1 cellular context compared by ENCODE assay signal in the genomic region with DNA sequence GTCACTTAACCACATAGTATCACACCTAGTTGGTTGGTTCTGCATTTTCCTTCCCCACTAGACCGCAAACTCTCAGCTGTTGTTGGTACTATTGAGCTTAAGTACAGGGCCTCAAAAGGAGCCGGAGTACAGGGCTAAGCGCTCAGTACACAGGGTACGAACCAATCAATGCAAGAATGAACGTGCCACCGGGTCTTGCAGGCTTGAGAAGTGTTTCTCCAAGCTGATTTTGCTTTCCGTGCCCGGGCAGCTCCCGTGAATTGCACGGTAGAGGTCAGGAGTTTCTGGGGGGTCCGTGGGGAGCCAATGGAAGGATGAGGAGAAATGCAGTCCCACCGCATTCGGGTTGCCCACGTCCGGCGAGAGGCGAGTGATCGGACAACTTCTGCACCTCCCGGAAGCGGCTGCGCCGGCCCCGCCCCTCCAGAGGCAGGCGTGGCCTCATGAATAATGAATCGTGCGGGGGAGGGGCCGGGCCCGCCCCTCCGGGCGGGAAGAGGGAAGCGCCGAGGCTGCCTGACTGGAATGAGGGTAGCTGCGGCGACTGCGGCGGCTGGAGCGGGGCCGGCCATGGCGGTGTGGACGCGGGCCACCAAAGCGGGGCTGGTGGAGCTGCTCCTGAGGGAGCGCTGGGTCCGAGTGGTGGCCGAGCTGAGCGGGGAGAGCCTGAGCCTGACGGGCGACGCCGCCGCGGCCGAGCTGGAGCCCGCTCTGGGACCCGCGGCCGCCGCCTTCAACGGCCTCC.
TF ChIP-seq lines count a peak whose summit lies in the region.

A gene (plus strand): TSS at position 523 of the 745 bp plus-strand sequence. CDS start 3 bp downstream, at position 526.

TF ChIP-seq in HepG2, 621 proteins besides CTCF, POLR2A, EP300 and RAD21 (continued from another document and continues in another):
- TF ChIP-seq, protein P1, sequence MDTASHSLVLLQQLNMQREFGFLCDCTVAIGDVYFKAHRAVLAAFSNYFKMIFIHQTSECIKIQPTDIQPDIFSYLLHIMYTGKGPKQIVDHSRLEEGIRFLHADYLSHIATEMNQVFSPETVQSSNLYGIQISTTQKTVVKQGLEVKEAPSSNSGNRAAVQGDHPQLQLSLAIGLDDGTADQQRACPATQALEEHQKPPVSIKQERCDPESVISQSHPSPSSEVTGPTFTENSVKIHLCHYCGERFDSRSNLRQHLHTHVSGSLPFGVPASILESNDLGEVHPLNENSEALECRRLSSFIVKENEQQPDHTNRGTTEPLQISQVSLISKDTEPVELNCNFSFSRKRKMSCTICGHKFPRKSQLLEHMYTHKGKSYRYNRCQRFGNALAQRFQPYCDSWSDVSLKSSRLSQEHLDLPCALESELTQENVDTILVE (CRISPR knock-in tag; IDR thresholded peaks at IDR 0.05) = no peak; the same call in 1 of the 2 replicates
- TF ChIP-seq ZNF678 (CRISPR knock-in tag; IDR thresholded peaks at IDR 0.05) (0 out of 2 replicates have a peak, but pooled peaks have one; percentile 8), SRSF1 (optimal IDR thresholded peaks at IDR 0.05; ENCODE audit: low read depth, low read length) (peak; percentile 72), U2AF1 (optimal IDR thresholded peaks at IDR 0.05; ENCODE audit: low read depth, low read length) (peak; percentile 33), ARNT (IDR thresholded peaks at IDR 0.05) (no peak), JDP2 (CRISPR knock-in tag; IDR thresholded peaks at IDR 0.05; ENCODE audit: borderline replicate concordance) (no peak; the same call in 1 of the 2 replicates), ZNF124 (CRISPR knock-in tag; IDR thresholded peaks at IDR 0.05) (peak; percentile 71; the same call in 1 of the 2 replicates), PRMT3 (CRISPR knock-in tag; IDR thresholded peaks at IDR 0.05; ENCODE audit: borderline replicate concordance, low read depth) (no peak; the same call in 1 of the 2 replicates), HOXA5 (CRISPR knock-in tag; IDR thresholded peaks at IDR 0.05) (peak; percentile 94), RFX3 (CRISPR knock-in tag; IDR thresholded peaks at IDR 0.05) (no peak), GATAD2A (CRISPR knock-in tag; IDR thresholded peaks at IDR 0.05) (peak; percentile 34; the same call in 1 of the 2 replicates), TBX3 (IDR thresholded peaks at IDR 0.05; ENCODE audit: borderline replicate concordance) (no peak; the same call in 1 of the 2 replicates), SATB2 (CRISPR knock-in tag; IDR thresholded peaks at IDR 0.05) (0 out of 2 replicates have a peak, but pooled peaks have one; percentile 14), ZNF839 (CRISPR knock-in tag; IDR thresholded peaks at IDR 0.05; ENCODE audit: borderline replicate concordance) (peak; percentile 95), NBN (conservative IDR thresholded peaks at IDR 0.05) (no peak), FOXJ3 (CRISPR knock-in tag; IDR thresholded peaks at IDR 0.05; ENCODE audit: borderline replicate concordance) (no peak), NFIB (CRISPR knock-in tag; IDR thresholded peaks at IDR 0.05; ENCODE audit: borderline replicate concordance) (no peak), IKZF4 (CRISPR knock-in tag; IDR thresholded peaks at IDR 0.05; ENCODE audit: borderline replicate concordance, low read depth, not compliant biosample characterization) (peak; percentile 80), ZNF891 (CRISPR knock-in tag; IDR thresholded peaks at IDR 0.05) (peak; percentile 96), DNMT3B (CRISPR knock-in tag; conservative IDR thresholded peaks at IDR 0.05) (no peak), SIX1 (CRISPR knock-in tag; IDR thresholded peaks at IDR 0.05; ENCODE audit: borderline replicate concordance) (no peak), HNRNPL (IDR thresholded peaks at IDR 0.05; ENCODE audit: low read depth, low read length) (peak; percentile 72), ZNF761 (CRISPR knock-in tag; conservative IDR thresholded peaks at IDR 0.05) (peak; percentile 88), RCOR2 (CRISPR knock-in tag; IDR thresholded peaks at IDR 0.05) (peak; percentile 20; the same call in 1 of the 2 replicates), CEBPB (IDR thresholded peaks at IDR 0.05; ENCODE audit: borderline replicate concordance, low read depth, low read length) (no peak), GATA4 (IDR thresholded peaks at IDR 0.05; ENCODE audit: borderline replicate concordance, low read depth) (0 out of 2 replicates have a peak, but pooled peaks have one; percentile 68), MXD4 (CRISPR knock-in tag; IDR thresholded peaks at IDR 0.05) (peak; percentile 88), TCF12 (IDR thresholded peaks at IDR 0.05) (no peak), TCF12 (CRISPR knock-in tag; IDR thresholded peaks at IDR 0.05) (no peak; the same call in 1 of the 2 replicates), SSRP1 (CRISPR knock-in tag; IDR thresholded peaks at IDR 0.05) (no peak), THAP11 (CRISPR knock-in tag; IDR thresholded peaks at IDR 0.05) (peak; percentile 59; the same call in 1 of the 2 replicates)
- TF ChIP-seq, protein P2, sequence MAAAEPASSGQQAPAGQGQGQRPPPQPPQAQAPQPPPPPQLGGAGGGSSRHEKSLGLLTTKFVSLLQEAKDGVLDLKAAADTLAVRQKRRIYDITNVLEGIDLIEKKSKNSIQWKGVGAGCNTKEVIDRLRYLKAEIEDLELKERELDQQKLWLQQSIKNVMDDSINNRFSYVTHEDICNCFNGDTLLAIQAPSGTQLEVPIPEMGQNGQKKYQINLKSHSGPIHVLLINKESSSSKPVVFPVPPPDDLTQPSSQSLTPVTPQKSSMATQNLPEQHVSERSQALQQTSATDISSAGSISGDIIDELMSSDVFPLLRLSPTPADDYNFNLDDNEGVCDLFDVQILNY (CRISPR knock-in tag; conservative IDR thresholded peaks at IDR 0.05) = peak; percentile 75; the same call in 1 of the 2 replicates
- TF ChIP-seq, protein P3, sequence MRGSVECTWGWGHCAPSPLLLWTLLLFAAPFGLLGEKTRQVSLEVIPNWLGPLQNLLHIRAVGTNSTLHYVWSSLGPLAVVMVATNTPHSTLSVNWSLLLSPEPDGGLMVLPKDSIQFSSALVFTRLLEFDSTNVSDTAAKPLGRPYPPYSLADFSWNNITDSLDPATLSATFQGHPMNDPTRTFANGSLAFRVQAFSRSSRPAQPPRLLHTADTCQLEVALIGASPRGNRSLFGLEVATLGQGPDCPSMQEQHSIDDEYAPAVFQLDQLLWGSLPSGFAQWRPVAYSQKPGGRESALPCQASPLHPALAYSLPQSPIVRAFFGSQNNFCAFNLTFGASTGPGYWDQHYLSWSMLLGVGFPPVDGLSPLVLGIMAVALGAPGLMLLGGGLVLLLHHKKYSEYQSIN (CRISPR knock-in tag; IDR thresholded peaks at IDR 0.05; ENCODE audit: borderline replicate concordance) = no peak
- TF ChIP-seq, protein P4, sequence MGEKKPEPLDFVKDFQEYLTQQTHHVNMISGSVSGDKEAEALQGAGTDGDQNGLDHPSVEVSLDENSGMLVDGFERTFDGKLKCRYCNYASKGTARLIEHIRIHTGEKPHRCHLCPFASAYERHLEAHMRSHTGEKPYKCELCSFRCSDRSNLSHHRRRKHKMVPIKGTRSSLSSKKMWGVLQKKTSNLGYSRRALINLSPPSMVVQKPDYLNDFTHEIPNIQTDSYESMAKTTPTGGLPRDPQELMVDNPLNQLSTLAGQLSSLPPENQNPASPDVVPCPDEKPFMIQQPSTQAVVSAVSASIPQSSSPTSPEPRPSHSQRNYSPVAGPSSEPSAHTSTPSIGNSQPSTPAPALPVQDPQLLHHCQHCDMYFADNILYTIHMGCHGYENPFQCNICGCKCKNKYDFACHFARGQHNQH (CRISPR knock-in tag; IDR thresholded peaks at IDR 0.05) = peak; percentile 91
- TF ChIP-seq, protein P5, sequence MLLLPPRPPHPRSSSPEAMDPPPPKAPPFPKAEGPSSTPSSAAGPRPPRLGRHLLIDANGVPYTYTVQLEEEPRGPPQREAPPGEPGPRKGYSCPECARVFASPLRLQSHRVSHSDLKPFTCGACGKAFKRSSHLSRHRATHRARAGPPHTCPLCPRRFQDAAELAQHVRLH (CRISPR knock-in tag; IDR thresholded peaks at IDR 0.05; ENCODE audit: borderline replicate concordance, low read depth) = 0 out of 2 replicates have a peak, but pooled peaks have one; percentile 79
- TF ChIP-seq, protein P6, sequence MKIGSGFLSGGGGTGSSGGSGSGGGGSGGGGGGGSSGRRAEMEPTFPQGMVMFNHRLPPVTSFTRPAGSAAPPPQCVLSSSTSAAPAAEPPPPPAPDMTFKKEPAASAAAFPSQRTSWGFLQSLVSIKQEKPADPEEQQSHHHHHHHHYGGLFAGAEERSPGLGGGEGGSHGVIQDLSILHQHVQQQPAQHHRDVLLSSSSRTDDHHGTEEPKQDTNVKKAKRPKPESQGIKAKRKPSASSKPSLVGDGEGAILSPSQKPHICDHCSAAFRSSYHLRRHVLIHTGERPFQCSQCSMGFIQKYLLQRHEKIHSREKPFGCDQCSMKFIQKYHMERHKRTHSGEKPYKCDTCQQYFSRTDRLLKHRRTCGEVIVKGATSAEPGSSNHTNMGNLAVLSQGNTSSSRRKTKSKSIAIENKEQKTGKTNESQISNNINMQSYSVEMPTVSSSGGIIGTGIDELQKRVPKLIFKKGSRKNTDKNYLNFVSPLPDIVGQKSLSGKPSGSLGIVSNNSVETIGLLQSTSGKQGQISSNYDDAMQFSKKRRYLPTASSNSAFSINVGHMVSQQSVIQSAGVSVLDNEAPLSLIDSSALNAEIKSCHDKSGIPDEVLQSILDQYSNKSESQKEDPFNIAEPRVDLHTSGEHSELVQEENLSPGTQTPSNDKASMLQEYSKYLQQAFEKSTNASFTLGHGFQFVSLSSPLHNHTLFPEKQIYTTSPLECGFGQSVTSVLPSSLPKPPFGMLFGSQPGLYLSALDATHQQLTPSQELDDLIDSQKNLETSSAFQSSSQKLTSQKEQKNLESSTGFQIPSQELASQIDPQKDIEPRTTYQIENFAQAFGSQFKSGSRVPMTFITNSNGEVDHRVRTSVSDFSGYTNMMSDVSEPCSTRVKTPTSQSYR (CRISPR knock-in tag; IDR thresholded peaks at IDR 0.05; ENCODE audit: borderline replicate concordance) = peak; percentile 92
- TF ChIP-seq, protein P7, sequence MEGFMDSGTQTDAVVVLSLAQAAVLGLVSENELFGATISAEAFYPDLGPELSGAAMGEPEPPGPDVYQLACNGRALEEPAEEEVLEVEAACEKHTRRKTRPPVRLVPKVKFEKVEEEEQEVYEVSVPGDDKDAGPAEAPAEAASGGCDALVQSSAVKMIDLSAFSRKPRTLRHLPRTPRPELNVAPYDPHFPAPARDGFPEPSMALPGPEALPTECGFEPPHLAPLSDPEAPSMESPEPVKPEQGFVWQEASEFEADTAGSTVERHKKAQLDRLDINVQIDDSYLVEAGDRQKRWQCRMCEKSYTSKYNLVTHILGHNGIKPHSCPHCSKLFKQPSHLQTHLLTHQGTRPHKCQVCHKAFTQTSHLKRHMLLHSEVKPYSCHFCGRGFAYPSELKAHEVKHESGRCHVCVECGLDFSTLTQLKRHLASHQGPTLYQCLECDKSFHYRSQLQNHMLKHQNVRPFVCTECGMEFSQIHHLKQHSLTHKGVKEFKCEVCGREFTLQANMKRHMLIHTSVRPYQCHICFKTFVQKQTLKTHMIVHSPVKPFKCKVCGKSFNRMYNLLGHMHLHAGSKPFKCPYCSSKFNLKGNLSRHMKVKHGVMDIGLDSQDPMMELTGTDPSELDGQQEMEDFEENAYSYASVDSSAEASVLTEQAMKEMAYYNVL (CRISPR knock-in tag; IDR thresholded peaks at IDR 0.05; ENCODE audit: borderline replicate concordance) = peak; percentile 61
- TF ChIP-seq, protein P8, sequence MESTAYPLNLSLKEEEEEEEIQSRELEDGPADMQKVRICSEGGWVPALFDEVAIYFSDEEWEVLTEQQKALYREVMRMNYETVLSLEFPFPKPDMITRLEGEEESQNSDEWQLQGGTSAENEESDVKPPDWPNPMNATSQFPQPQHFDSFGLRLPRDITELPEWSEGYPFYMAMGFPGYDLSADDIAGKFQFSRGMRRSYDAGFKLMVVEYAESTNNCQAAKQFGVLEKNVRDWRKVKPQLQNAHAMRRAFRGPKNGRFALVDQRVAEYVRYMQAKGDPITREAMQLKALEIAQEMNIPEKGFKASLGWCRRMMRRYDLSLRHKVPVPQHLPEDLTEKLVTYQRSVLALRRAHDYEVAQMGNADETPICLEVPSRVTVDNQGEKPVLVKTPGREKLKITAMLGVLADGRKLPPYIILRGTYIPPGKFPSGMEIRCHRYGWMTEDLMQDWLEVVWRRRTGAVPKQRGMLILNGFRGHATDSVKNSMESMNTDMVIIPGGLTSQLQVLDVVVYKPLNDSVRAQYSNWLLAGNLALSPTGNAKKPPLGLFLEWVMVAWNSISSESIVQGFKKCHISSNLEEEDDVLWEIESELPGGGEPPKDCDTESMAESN (CRISPR knock-in tag; conservative IDR thresholded peaks at IDR 0.05) = no peak; the same call in 1 of the 2 replicates
- TF ChIP-seq, protein P9, sequence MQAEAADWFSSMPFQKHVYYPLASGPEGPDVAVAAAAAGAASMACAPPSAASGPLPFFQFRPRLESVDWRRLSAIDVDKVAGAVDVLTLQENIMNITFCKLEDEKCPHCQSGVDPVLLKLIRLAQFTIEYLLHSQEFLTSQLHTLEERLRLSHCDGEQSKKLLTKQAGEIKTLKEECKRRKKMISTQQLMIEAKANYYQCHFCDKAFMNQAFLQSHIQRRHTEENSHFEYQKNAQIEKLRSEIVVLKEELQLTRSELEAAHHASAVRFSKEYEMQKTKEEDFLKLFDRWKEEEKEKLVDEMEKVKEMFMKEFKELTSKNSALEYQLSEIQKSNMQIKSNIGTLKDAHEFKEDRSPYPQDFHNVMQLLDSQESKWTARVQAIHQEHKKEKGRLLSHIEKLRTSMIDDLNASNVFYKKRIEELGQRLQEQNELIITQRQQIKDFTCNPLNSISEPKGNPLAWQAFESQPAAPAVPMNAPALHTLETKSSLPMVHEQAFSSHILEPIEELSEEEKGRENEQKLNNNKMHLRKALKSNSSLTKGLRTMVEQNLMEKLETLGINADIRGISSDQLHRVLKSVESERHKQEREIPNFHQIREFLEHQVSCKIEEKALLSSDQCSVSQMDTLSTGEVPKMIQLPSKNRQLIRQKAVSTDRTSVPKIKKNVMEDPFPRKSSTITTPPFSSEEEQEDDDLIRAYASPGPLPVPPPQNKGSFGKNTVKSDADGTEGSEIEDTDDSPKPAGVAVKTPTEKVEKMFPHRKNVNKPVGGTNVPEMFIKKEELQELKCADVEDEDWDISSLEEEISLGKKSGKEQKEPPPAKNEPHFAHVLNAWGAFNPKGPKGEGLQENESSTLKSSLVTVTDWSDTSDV (CRISPR knock-in tag; IDR thresholded peaks at IDR 0.05) = 0 out of 2 replicates have a peak, but pooled peaks have one; percentile 25
- TF ChIP-seq, protein P10, sequence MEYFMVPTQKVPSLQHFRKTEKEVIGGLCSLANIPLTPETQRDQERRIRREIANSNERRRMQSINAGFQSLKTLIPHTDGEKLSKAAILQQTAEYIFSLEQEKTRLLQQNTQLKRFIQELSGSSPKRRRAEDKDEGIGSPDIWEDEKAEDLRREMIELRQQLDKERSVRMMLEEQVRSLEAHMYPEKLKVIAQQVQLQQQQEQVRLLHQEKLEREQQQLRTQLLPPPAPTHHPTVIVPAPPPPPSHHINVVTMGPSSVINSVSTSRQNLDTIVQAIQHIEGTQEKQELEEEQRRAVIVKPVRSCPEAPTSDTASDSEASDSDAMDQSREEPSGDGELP (IDR thresholded peaks at IDR 0.05; ENCODE audit: borderline replicate concordance, low read depth) = peak; percentile 48; the same call in 1 of the 2 replicates
